In genomic region chr15:63093486-63094205, GRCh38 we compare ENCODE assay signal across 8 cellular contexts. TPM values are rescaled to one million over a fixed set of nuclear protein-coding genes. Genes with fewer than 3 reads are reported as not detected.
A peak's percentile ranks its signal among the peaks of the same experiment; 100 is the strongest.
DNase-seq lines count a peak whose midpoint lies in the region; ATAC-seq, FAIRE-seq and TF ChIP-seq lines count a peak whose summit lies in the region.

No MANE protein-coding gene starts in this region.

- H3K4me1 ChIP-seq in H1 (replicated peaks in 1 of 4; ENCODE audit: control insufficient read depth in 3 of 4, insufficient read depth in 4 of 4, low read length in 3 of 4) = peaks cover 4 to 9% (median 8%) of the 10 kb centered on the region in 4 experiments; a peak in 5 of 7 replicates

- no peak overlapping the region for H2AK5ac ChIP-seq in H1 (ENCODE audit: low read depth, low read length)

- TF ChIP-seq EP300 in H1 (IDR thresholded peaks at IDR 0.05; ENCODE audit: borderline replicate concordance in 1 of 2, low read depth in 2 of 2, low read length in 2 of 2) = 0 out of 3 replicates have a peak, but pooled peaks of 1 of the 2 experiments have one; percentile 27

- FAIRE-seq in H1 (lab: Jason Lieb, UNC) = peak; percentile 84

- peak; percentile 98 to 99 for TF ChIP-seq RAD21 in H1 (IDR thresholded peaks at IDR 0.05 in 1 of 2, conservative IDR thresholded peaks at IDR 0.05 in 1 of 2; ENCODE audit: low read depth in 2 of 2, low read length in 2 of 2)

- no peak overlapping the region for H3K56ac ChIP-seq in H1 (replicated peaks; ENCODE audit: insufficient read length, low read depth, low read length)

- WGBS in H1 (ENCODE audit: extremely low coverage in 1 of 2, insufficient coverage in 1 of 2, insufficient read length in 1 of 2, insufficient replicate concordance in 2 of 2, low coverage in 1 of 2, low lambda C conversion rate in 2 of 2, missing lambda C conversion rate in 1 of 2), 2 experiments = 42% methylated on average over 6 of the region's 6 CpGs; no CpG with 5 or more reads in 1 of the 2 experiments

- H3K4me2 ChIP-seq in H1 (ENCODE audit: insufficient read depth in 1 of 2, low read depth in 2 of 2, low read length in 2 of 2) = no peak overlapping the region

- H2BK12ac ChIP-seq in H1 (ENCODE audit: low read depth, low read length) = peak overlapping the region; percentile 53; the same call in 1 of the 2 replicates

- H2BK120ac ChIP-seq in H1 (replicated peaks; ENCODE audit: low read depth, low read length) = no peak overlapping the region

- H2BK5ac ChIP-seq in H1 (ENCODE audit: low read depth, low read length) = no peak overlapping the region

- peak; percentile 28 for DNase-seq in DMS153 (lab: John Stamatoyannopoulos, UW)
- DNase-seq in HL-60 (ENCODE audit: low read depth in 1 of 2, low spot score in 1 of 2) = peak; percentile 41 to 74
- DNase-seq in NOMO-1 treated with DMSO at 0.1 percent for 48 hours (lab: John Stamatoyannopoulos, UW; ENCODE audit: unreplicated experiment) = peak; percentile 67
- peak; percentile 31 to 58 for DNase-seq in activated CD8-positive, alpha-beta memory T cell treated with anti-CD3 and anti-CD28 coated beads for 1 hour (ENCODE audit: extremely low read depth in 1 of 2, low read depth in 1 of 2)
- DNase-seq in H1 (ENCODE audit: low read depth in 1 of 2, low spot score in 2 of 2) = peak; percentile 65 to 87
- DNase-seq in middle frontal gyrus (ENCODE audit: extremely low spot score, low spot score) = peak; percentile 20
- peak; percentile 28 to 31 for DNase-seq in stimulated activated CD8-positive, alpha-beta memory T cell treated with anti-CD3 and anti-CD28 coated beads, Interleukin-4, amount 100 ng/mL, for 4 hours (ENCODE audit: low read depth in 2 of 2, low spot score in 1 of 2)

- no peaks in the 10 kb centered on the region for H4K20me1 ChIP-seq in H1 (replicated peaks in 1 of 2; ENCODE audit: control insufficient read depth in 1 of 2, insufficient read depth in 2 of 2, low read length in 2 of 2)

- H3K79me2 ChIP-seq in H1 (ENCODE audit: control insufficient read depth in 1 of 2, insufficient read depth in 2 of 2, low read length in 2 of 2) = no peaks in the 10 kb centered on the region

- H3K4me3 ChIP-seq in HL-60 (replicated peaks; ENCODE audit: insufficient read depth, low read length) = no peak overlapping the region
- H3K4me3 ChIP-seq in H1 (ENCODE audit: extremely low read depth in 1 of 4, insufficient read depth in 2 of 4, low read depth in 3 of 4, low read length in 4 of 4) = no peak overlapping the region

- POLR2A ChIA-PET in H1 (lab: Charles Lee; ENCODE audit: partially characterized antibody) = interaction anchor here (1.1 to 18.5 kb wide), 5 partner anchors 13 to 243 kb away, joined by 3 to 325 read pairs (median 5); partner anchors contain the start of gene TPM1

- H3K79me1 ChIP-seq in H1 (ENCODE audit: low read depth, low read length) = no peaks in the 10 kb centered on the region

- H3K27ac ChIP-seq in HL-60 (replicated peaks) = no peak overlapping the region
- no peak overlapping the region for H3K27ac ChIP-seq in H1 (ENCODE audit: low read depth, low read length)

- CTCF ChIA-PET in H1 (lab: Charles Lee; ENCODE audit: partially characterized antibody) = interaction anchor here (0.6 to 3.5 kb wide), 41 partner anchors 12 to 352 kb away, joined by 3 to 22 read pairs (median 4); no protein-coding TSS in a partner anchor

- no peak overlapping the region for H3K9ac ChIP-seq in H1 (replicated peaks in 1 of 4; ENCODE audit: extremely low read depth in 1 of 4, low read depth in 3 of 4, low read length in 3 of 4)

- no peaks in the 10 kb centered on the region for H3K36me3 ChIP-seq in H1 (ENCODE audit: control insufficient read depth in 2 of 4, insufficient read depth in 4 of 4, low read length in 3 of 4)

- no peak overlapping the region for H3K4ac ChIP-seq in H1 (replicated peaks; ENCODE audit: insufficient read length, low read depth, low read length)

- no peak overlapping the region for H2AFZ ChIP-seq in H1 (ENCODE audit: low read length)

- ATAC-seq in HG03520 (IDR thresholded peaks at IDR 0.05; ENCODE audit: unreplicated experiment) = no peak

- TF ChIP-seq POLR2A in H1 (IDR thresholded peaks at IDR 0.05; ENCODE audit: control extremely low read depth in 1 of 2, low read depth in 2 of 2, low read length in 2 of 2) = no peak

- peaks cover 0 to 4% of the 10 kb centered on the region in 2 experiments; a peak in 1 of 4 replicates for H3K9me3 ChIP-seq in H1 (ENCODE audit: insufficient read depth in 2 of 2, low read depth in 1 of 2, low read length in 1 of 2)

- H4K5ac ChIP-seq in H1 (ENCODE audit: insufficient read length, low read depth, low read length) = no peak overlapping the region

- no peak overlapping the region for H3K14ac ChIP-seq in H1 (ENCODE audit: insufficient read length)

- H3K23ac ChIP-seq in H1 (ENCODE audit: insufficient read length) = no peak overlapping the region

- no peaks in the 10 kb centered on the region for H3K23me2 ChIP-seq in H1 (ENCODE audit: low read depth, low read length)

- H4K8ac ChIP-seq in H1 (ENCODE audit: extremely low read depth, insufficient read depth, low read length) = no peak overlapping the region

- no peak overlapping the region for H4K91ac ChIP-seq in H1 (replicated peaks; ENCODE audit: insufficient read length, low read length)

- no peak overlapping the region; the same call in 1 of the 2 replicates for H2BK20ac ChIP-seq in H1 (ENCODE audit: low read length)

- H3K27me3 ChIP-seq in HL-60 (ENCODE audit: insufficient read depth, poor library complexity, severe bottlenecking) (no peaks in the 10 kb centered on the region), H1 (replicated peaks in 1 of 4; ENCODE audit: control insufficient read depth in 3 of 4, extremely low read depth in 1 of 4, insufficient read depth in 3 of 4, low read length in 3 of 4) (no peaks in the 10 kb centered on the region)

- TF ChIP-seq CTCF in HL-60 (IDR thresholded peaks at IDR 0.05; ENCODE audit: insufficient read depth, low read length) (peak; percentile 74), H1 (IDR thresholded peaks at IDR 0.05; ENCODE audit: control extremely low read depth in 1 of 3, insufficient read depth in 1 of 3, low read depth in 1 of 3, low read length in 3 of 3) (peak; percentile 87 to 95 (median 95))

- no peak overlapping the region for H3K18ac ChIP-seq in H1 (ENCODE audit: extremely low read depth, low read length)

- H2BK15ac ChIP-seq in H1 (ENCODE audit: low read length) = no peak overlapping the region

TF ChIP-seq in H1, 55 proteins besides CTCF, POLR2A, EP300 and RAD21 (continues in another document):
- TF ChIP-seq YY1 (IDR thresholded peaks at IDR 0.05; ENCODE audit: low read depth, low read length) (peak; percentile 79), CTBP2 (IDR thresholded peaks at IDR 0.05; ENCODE audit: borderline replicate concordance, insufficient read depth, insufficient read length, low read length) (no peak), KDM1A (IDR thresholded peaks at IDR 0.05; ENCODE audit: borderline replicate concordance, low read length) (0 out of 2 replicates have a peak, but pooled peaks have one; percentile 53), RXRA (IDR thresholded peaks at IDR 0.05; ENCODE audit: insufficient read depth, low read depth, low read length) (no peak), POLR2AphosphoS5 (IDR thresholded peaks at IDR 0.05; ENCODE audit: low read depth, low read length) (no peak), CEBPB (IDR thresholded peaks at IDR 0.05; ENCODE audit: low read depth, low read length) (0 out of 2 replicates have a peak, but pooled peaks have one; percentile 2), TBP (IDR thresholded peaks at IDR 0.05; ENCODE audit: low read depth, low read length) (no peak)

RNA-seq across cellular contexts. Expression of gene LACTB, which starts 28.0 kb away (rescaled TPM):
- total RNA-seq in H1 (2021; fragmentation: NEBNext Ultra II Directional; extraction: Animal tissue kit (Norgen Biotek cat#: 25700)) = 14.9 and 15.6 TPM in 2 replicates
- 3.6 and 5.8 TPM in 2 replicates for polyA plus RNA-seq in H1 (2011; rRNA removed)
- 8.3 TPM for polyA plus RNA-seq in H1 (2011; cell fraction: cytosol; rRNA removed)
- 2.9 TPM for polyA plus RNA-seq in H1 (2011; cell fraction: nucleus; rRNA removed)
- 7.7 to 16.7 TPM (median 10.5 TPM) in 4 replicates for polyA plus RNA-seq in H1 (2012, experiment 1 of 2)
- polyA plus RNA-seq in H1 (2012, experiment 2 of 2) = 3.2 TPM
- polyA plus RNA-seq in H1 (2013, experiment 1 of 2) = 14.8 TPM
- polyA plus RNA-seq in H1 (2013, experiment 2 of 2) = 18.7 TPM
- polyA minus RNA-seq in H1 (2011; rRNA and poly(A)+ RNA removed) = 2.6 and 3.1 TPM in 2 replicates
- polyA minus RNA-seq in H1 (2011; cell fraction: cytosol; rRNA and poly(A)+ RNA removed) = 3.2 TPM
- polyA minus RNA-seq in H1 (2011; cell fraction: nucleus; rRNA and poly(A)+ RNA removed) = 5.9 TPM

RNA-seq across cellular contexts. Expression of gene TPM1, which starts 51.1 kb away (rescaled TPM):
- 571 and 579 TPM in 2 replicates for total RNA-seq in H1 (2021; fragmentation: NEBNext Ultra II Directional; extraction: Animal tissue kit (Norgen Biotek cat#: 25700))
- polyA plus RNA-seq in H1 (2011; rRNA removed) = 246 and 258 TPM in 2 replicates
- polyA plus RNA-seq in H1 (2011; cell fraction: cytosol; rRNA removed) = 481 TPM
- 537 TPM for polyA plus RNA-seq in H1 (2011; cell fraction: nucleus; rRNA removed)
- 409 to 588 TPM (median 457 TPM) in 4 replicates for polyA plus RNA-seq in H1 (2012, experiment 1 of 2)
- 113 TPM for polyA plus RNA-seq in H1 (2012, experiment 2 of 2)
- 292 TPM for polyA plus RNA-seq in H1 (2013, experiment 1 of 2)
- polyA plus RNA-seq in H1 (2013, experiment 2 of 2) = 291 TPM
- 221 and 265 TPM in 2 replicates for polyA minus RNA-seq in H1 (2011; rRNA and poly(A)+ RNA removed)
- polyA minus RNA-seq in H1 (2011; cell fraction: cytosol; rRNA and poly(A)+ RNA removed) = 225 TPM
- 741 TPM for polyA minus RNA-seq in H1 (2011; cell fraction: nucleus; rRNA and poly(A)+ RNA removed)

Comparison
In these comparisons a context has a peak if more than half of its experiments do, and no peak if none do; other contexts are left out.
1. DNase-seq: peak in every context shown above with its lines; median percentile 76 in H1; 67 in NOMO-1 treated with DMSO at 0.1 percent for 48 hours; 58 in HL-60; 44 in activated CD8-positive, alpha-beta memory T cell treated with anti-CD3 and anti-CD28 coated beads for 1 hour; 30 in stimulated activated CD8-positive, alpha-beta memory T cell treated with anti-CD3 and anti-CD28 coated beads, Interleukin-4, amount 100 ng/mL, for 4 hours; 28 in DMS153; 20 in middle frontal gyrus.